Comparison of ENCODE assay signal across 1 cellular context in the genomic region with DNA sequence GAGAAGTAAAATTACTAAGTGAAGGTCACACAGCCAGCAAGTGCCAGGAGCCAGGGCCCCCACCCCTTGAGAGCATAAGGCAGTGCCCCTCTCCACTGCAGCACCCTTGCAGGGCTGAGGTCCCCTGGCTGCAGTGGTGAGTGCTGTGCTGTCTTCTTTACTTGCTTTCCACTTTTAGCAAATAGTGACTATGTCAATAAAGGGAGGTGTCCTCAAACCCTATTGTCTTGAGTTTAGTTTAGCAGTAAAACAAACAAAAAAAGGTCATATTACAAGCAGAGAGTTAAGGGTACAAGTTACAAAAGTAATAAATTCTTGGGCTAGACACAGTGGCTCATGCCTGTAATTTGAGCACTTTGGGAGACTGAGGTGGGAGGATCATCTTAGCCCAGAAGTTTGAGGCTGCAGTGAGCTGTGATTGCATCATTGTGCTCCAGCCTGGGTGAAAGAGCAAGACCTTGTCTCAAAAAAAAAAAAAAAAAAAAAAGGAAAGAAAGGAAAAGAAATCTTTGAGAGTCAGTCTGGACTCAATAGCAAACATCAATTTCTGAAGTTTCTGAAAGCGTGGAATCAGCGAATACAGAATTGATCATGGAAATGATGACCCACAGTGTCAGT.
TF ChIP-seq lines count a peak whose summit lies in the region.

No MANE protein-coding gene starts in this region.

TF ChIP-seq in HepG2, 621 proteins besides CTCF, POLR2A, EP300 and RAD21 (continued from another document and continues in another):
- TF ChIP-seq, protein P1, sequence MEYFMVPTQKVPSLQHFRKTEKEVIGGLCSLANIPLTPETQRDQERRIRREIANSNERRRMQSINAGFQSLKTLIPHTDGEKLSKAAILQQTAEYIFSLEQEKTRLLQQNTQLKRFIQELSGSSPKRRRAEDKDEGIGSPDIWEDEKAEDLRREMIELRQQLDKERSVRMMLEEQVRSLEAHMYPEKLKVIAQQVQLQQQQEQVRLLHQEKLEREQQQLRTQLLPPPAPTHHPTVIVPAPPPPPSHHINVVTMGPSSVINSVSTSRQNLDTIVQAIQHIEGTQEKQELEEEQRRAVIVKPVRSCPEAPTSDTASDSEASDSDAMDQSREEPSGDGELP (IDR thresholded peaks at IDR 0.05; ENCODE audit: borderline replicate concordance, low read depth), result no peak
- TF ChIP-seq EZH2 (conservative IDR thresholded peaks at IDR 0.05; ENCODE audit: low read depth, low read length) (no peak), ZSCAN31 (CRISPR knock-in tag; IDR thresholded peaks at IDR 0.05; ENCODE audit: low read depth) (no peak), U2AF1 (optimal IDR thresholded peaks at IDR 0.05; ENCODE audit: low read depth, low read length) (no peak), SMAD9 (CRISPR knock-in tag; IDR thresholded peaks at IDR 0.05) (no peak), CREB1 (IDR thresholded peaks at IDR 0.05) (no peak), CREB1 (CRISPR knock-in tag; IDR thresholded peaks at IDR 0.05) (no peak), DNMT1 (CRISPR knock-in tag; IDR thresholded peaks at IDR 0.05) (no peak), HOXA3 (CRISPR knock-in tag; IDR thresholded peaks at IDR 0.05) (peak; percentile 51), FOXM1 (CRISPR knock-in tag; IDR thresholded peaks at IDR 0.05) (no peak), ZNF749 (CRISPR knock-in tag; IDR thresholded peaks at IDR 0.05; ENCODE audit: borderline replicate concordance) (no peak), TAF1 (CRISPR knock-in tag; IDR thresholded peaks at IDR 0.05) (no peak), ZSCAN22 (CRISPR knock-in tag; IDR thresholded peaks at IDR 0.05) (no peak), SP1 (IDR thresholded peaks at IDR 0.05) (no peak), SP1 (CRISPR knock-in tag; IDR thresholded peaks at IDR 0.05) (no peak), ARNT (IDR thresholded peaks at IDR 0.05) (no peak), BHLHE40 (IDR thresholded peaks at IDR 0.05; ENCODE audit: low read length) (no peak), ZBTB20 (CRISPR knock-in tag; IDR thresholded peaks at IDR 0.05; ENCODE audit: borderline replicate concordance, low read depth) (no peak), ZNF567 (CRISPR knock-in tag; IDR thresholded peaks at IDR 0.05; ENCODE audit: borderline replicate concordance) (no peak), ZNF747 (CRISPR knock-in tag; IDR thresholded peaks at IDR 0.05; ENCODE audit: borderline replicate concordance) (no peak), ZNF543 (CRISPR knock-in tag; IDR thresholded peaks at IDR 0.05) (no peak), SIX1 (CRISPR knock-in tag; IDR thresholded peaks at IDR 0.05; ENCODE audit: borderline replicate concordance) (peak; percentile 91), MAZ (IDR thresholded peaks at IDR 0.05; ENCODE audit: borderline replicate concordance, low read depth, low read length) (no peak), MAZ (CRISPR knock-in tag; IDR thresholded peaks at IDR 0.05; ENCODE audit: low read depth) (0 out of 2 replicates have a peak, but pooled peaks have one; percentile 38), NR3C1 (CRISPR knock-in tag; IDR thresholded peaks at IDR 0.05) (no peak), FIP1L1 (IDR thresholded peaks at IDR 0.05; ENCODE audit: borderline replicate concordance, insufficient read depth, low read depth, low read length) (no peak), HOXA7 (CRISPR knock-in tag; IDR thresholded peaks at IDR 0.05) (no peak), ZNF572 (CRISPR knock-in tag; IDR thresholded peaks at IDR 0.05) (no peak), ZNF292 (CRISPR knock-in tag; IDR thresholded peaks at IDR 0.05; ENCODE audit: borderline replicate concordance, low read depth) (peak; percentile 88; the same call in 1 of the 2 replicates), MXD4 (CRISPR knock-in tag; IDR thresholded peaks at IDR 0.05) (no peak), ZNF335 (CRISPR knock-in tag; IDR thresholded peaks at IDR 0.05) (no peak), ZFP90 (CRISPR knock-in tag; IDR thresholded peaks at IDR 0.05; ENCODE audit: borderline replicate concordance) (peak; percentile 23; the same call in 1 of the 2 replicates), SYNCRIP (IDR thresholded peaks at IDR 0.05; ENCODE audit: insufficient read depth, low read depth, low read length) (no peak), IKZF4 (CRISPR knock-in tag; IDR thresholded peaks at IDR 0.05; ENCODE audit: borderline replicate concordance, low read depth, not compliant biosample characterization) (no peak), CEBPG (CRISPR knock-in tag; IDR thresholded peaks at IDR 0.05) (peak; percentile 84), ELF1 (CRISPR knock-in tag; IDR thresholded peaks at IDR 0.05) (no peak), ZNF556 (CRISPR knock-in tag; IDR thresholded peaks at IDR 0.05; ENCODE audit: borderline replicate concordance) (no peak), ZNF17 (CRISPR knock-in tag; IDR thresholded peaks at IDR 0.05) (no peak), MAFG (CRISPR knock-in tag; IDR thresholded peaks at IDR 0.05) (no peak), ZNF138 (CRISPR knock-in tag; IDR thresholded peaks at IDR 0.05; ENCODE audit: low read depth) (no peak), ZFP36L1 (CRISPR knock-in tag; IDR thresholded peaks at IDR 0.05) (no peak)
- TF ChIP-seq, protein P2, sequence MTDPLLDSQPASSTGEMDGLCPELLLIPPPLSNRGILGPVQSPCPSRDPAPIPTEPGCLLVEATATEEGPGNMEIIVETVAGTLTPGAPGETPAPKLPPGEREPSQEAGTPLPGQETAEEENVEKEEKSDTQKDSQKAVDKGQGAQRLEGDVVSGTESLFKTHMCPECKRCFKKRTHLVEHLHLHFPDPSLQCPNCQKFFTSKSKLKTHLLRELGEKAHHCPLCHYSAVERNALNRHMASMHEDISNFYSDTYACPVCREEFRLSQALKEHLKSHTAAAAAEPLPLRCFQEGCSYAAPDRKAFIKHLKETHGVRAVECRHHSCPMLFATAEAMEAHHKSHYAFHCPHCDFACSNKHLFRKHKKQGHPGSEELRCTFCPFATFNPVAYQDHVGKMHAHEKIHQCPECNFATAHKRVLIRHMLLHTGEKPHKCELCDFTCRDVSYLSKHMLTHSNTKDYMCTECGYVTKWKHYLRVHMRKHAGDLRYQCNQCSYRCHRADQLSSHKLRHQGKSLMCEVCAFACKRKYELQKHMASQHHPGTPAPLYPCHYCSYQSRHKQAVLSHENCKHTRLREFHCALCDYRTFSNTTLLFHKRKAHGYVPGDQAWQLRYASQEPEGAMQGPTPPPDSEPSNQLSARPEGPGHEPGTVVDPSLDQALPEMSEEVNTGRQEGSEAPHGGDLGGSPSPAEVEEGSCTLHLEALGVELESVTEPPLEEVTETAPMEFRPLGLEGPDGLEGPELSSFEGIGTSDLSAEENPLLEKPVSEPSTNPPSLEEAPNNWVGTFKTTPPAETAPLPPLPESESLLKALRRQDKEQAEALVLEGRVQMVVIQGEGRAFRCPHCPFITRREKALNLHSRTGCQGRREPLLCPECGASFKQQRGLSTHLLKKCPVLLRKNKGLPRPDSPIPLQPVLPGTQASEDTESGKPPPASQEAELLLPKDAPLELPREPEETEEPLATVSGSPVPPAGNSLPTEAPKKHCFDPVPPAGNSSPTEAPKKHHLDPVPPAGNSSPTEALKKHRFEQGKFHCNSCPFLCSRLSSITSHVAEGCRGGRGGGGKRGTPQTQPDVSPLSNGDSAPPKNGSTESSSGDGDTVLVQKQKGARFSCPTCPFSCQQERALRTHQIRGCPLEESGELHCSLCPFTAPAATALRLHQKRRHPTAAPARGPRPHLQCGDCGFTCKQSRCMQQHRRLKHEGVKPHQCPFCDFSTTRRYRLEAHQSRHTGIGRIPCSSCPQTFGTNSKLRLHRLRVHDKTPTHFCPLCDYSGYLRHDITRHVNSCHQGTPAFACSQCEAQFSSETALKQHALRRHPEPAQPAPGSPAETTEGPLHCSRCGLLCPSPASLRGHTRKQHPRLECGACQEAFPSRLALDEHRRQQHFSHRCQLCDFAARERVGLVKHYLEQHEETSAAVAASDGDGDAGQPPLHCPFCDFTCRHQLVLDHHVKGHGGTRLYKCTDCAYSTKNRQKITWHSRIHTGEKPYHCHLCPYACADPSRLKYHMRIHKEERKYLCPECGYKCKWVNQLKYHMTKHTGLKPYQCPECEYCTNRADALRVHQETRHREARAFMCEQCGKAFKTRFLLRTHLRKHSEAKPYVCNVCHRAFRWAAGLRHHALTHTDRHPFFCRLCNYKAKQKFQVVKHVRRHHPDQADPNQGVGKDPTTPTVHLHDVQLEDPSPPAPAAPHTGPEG (CRISPR knock-in tag; IDR thresholded peaks at IDR 0.05), result no peak
- TF ChIP-seq, protein P3, sequence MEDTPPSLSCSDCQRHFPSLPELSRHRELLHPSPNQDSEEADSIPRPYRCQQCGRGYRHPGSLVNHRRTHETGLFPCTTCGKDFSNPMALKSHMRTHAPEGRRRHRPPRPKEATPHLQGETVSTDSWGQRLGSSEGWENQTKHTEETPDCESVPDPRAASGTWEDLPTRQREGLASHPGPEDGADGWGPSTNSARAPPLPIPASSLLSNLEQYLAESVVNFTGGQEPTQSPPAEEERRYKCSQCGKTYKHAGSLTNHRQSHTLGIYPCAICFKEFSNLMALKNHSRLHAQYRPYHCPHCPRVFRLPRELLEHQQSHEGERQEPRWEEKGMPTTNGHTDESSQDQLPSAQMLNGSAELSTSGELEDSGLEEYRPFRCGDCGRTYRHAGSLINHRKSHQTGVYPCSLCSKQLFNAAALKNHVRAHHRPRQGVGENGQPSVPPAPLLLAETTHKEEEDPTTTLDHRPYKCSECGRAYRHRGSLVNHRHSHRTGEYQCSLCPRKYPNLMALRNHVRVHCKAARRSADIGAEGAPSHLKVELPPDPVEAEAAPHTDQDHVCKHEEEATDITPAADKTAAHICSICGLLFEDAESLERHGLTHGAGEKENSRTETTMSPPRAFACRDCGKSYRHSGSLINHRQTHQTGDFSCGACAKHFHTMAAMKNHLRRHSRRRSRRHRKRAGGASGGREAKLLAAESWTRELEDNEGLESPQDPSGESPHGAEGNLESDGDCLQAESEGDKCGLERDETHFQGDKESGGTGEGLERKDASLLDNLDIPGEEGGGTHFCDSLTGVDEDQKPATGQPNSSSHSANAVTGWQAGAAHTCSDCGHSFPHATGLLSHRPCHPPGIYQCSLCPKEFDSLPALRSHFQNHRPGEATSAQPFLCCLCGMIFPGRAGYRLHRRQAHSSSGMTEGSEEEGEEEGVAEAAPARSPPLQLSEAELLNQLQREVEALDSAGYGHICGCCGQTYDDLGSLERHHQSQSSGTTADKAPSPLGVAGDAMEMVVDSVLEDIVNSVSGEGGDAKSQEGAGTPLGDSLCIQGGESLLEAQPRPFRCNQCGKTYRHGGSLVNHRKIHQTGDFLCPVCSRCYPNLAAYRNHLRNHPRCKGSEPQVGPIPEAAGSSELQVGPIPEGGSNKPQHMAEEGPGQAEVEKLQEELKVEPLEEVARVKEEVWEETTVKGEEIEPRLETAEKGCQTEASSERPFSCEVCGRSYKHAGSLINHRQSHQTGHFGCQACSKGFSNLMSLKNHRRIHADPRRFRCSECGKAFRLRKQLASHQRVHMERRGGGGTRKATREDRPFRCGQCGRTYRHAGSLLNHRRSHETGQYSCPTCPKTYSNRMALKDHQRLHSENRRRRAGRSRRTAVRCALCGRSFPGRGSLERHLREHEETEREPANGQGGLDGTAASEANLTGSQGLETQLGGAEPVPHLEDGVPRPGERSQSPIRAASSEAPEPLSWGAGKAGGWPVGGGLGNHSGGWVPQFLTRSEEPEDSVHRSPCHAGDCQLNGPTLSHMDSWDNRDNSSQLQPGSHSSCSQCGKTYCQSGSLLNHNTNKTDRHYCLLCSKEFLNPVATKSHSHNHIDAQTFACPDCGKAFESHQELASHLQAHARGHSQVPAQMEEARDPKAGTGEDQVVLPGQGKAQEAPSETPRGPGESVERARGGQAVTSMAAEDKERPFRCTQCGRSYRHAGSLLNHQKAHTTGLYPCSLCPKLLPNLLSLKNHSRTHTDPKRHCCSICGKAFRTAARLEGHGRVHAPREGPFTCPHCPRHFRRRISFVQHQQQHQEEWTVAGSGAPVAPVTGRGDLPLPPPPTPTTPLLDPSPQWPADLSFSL (CRISPR knock-in tag; IDR thresholded peaks at IDR 0.05), result no peak
- TF ChIP-seq, protein P4, sequence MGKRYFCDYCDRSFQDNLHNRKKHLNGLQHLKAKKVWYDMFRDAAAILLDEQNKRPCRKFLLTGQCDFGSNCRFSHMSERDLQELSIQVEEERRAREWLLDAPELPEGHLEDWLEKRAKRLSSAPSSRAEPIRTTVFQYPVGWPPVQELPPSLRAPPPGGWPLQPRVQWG (CRISPR knock-in tag; IDR thresholded peaks at IDR 0.05; ENCODE audit: borderline replicate concordance, low read depth), result no peak
- TF ChIP-seq, protein P5, sequence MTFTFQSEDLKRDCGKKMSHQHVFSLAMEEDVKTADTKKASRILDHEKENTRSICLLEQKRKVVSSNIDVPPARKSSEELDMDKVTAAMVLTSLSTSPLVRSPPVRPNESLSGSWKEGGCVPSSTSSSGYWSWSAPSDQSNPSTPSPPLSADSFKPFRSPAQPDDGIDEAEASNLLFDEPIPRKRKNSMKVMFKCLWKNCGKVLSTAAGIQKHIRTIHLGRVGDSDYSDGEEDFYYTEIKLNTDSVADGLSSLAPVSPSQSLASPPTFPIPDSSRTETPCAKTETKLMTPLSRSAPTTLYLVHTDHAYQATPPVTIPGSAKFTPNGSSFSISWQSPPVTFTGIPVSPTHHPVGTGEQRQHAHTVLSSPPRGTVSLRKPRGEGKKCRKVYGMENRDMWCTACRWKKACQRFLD (CRISPR knock-in tag; IDR thresholded peaks at IDR 0.05; ENCODE audit: borderline replicate concordance), result no peak
- TF ChIP-seq, protein P6, sequence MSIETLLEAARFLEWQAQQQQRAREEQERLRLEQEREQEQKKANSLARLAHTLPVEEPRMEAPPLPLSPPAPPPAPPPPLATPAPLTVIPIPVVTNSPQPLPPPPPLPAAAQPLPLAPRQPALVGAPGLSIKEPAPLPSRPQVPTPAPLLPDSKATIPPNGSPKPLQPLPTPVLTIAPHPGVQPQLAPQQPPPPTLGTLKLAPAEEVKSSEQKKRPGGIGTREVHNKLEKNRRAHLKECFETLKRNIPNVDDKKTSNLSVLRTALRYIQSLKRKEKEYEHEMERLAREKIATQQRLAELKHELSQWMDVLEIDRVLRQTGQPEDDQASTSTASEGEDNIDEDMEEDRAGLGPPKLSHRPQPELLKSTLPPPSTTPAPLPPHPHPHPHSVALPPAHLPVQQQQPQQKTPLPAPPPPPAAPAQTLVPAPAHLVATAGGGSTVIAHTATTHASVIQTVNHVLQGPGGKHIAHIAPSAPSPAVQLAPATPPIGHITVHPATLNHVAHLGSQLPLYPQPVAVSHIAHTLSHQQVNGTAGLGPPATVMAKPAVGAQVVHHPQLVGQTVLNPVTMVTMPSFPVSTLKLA (IDR thresholded peaks at IDR 0.05), result no peak
- TF ChIP-seq, protein P7, sequence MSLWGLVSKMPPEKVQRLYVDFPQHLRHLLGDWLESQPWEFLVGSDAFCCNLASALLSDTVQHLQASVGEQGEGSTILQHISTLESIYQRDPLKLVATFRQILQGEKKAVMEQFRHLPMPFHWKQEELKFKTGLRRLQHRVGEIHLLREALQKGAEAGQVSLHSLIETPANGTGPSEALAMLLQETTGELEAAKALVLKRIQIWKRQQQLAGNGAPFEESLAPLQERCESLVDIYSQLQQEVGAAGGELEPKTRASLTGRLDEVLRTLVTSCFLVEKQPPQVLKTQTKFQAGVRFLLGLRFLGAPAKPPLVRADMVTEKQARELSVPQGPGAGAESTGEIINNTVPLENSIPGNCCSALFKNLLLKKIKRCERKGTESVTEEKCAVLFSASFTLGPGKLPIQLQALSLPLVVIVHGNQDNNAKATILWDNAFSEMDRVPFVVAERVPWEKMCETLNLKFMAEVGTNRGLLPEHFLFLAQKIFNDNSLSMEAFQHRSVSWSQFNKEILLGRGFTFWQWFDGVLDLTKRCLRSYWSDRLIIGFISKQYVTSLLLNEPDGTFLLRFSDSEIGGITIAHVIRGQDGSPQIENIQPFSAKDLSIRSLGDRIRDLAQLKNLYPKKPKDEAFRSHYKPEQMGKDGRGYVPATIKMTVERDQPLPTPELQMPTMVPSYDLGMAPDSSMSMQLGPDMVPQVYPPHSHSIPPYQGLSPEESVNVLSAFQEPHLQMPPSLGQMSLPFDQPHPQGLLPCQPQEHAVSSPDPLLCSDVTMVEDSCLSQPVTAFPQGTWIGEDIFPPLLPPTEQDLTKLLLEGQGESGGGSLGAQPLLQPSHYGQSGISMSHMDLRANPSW (CRISPR knock-in tag; IDR thresholded peaks at IDR 0.05; ENCODE audit: borderline replicate concordance), result no peak; the same call in 1 of the 2 replicates
